ENCODE assay signal across 6 cellular contexts in genomic region chr12:17302001-17302400, GRCh38.
"Had no signal": no experiment of that assay in that cellular context is flagged by ENCODE, and none has a peak within 500 bp of the region (broad histone marks: within the 10 kb centered on the region; RNA-seq: fewer than 3 reads in every experiment).

No MANE protein-coding gene starts in this region.

- H3K27ac ChIP-seq: HL-60 had no signal

- ATAC-seq: HepG2, K562 had no signal

- H3K4me3 Mint-ChIP-seq: IgD-negative memory B cell had no signal

- DNase-seq: IMR-90, KBM-7 had no signal

- H3K4me3 ChIP-seq: K562 had no signal

- H3K27ac Mint-ChIP-seq: IgD-negative memory B cell had no signal

- H3K36me3 Mint-ChIP-seq: IgD-negative memory B cell had no signal

- H3K27me3 Mint-ChIP-seq: IgD-negative memory B cell had no signal

- H3K4me1 Mint-ChIP-seq: IgD-negative memory B cell had no signal
